Comparison of ENCODE assay signal across 8 cellular contexts in the genomic region with DNA sequence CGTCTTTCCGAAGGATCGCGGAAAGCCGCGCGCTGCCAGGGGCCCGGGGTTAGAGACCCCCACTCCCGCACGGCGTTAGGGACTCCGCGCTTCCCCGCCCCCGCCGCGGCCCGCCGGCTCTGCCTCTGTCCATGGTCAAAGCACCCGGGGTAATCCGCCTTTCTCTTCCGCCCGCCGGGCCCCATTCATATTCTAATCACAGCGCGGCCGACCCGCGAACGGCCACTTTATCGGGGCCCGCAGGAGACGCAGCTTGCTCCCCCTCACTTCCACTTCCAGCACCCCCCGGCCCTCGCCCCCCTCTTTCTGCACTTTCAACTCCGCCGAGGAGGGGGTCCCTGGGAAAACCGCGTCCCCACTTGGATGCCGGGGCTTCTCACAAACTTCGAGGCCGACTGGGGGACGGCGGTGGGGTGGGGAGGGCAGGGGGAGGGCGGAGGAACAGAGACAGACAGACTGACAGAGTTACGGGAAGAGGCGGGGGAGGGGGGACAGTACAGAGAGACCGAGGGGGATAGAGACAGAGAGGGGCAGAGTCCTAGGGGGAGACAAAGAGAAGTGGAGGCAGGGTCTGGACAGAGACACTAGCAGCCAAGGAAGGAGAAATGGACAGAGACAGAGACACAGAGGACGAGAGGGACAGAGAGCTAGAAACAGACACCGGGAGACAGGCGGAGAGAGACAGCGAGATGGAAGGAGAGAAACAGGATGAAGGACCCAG. TPM values are rescaled to one million over a fixed set of nuclear protein-coding genes. Genes with fewer than 3 reads are reported as not detected.
DNase-seq lines count a peak whose midpoint lies in the region; ATAC-seq and TF ChIP-seq lines count a peak whose summit lies in the region.

No MANE protein-coding gene starts in this region.

- no peak overlapping the region for H3K27ac ChIP-seq in CD8-positive, alpha-beta T cell (ENCODE audit: low read depth, low read length)
- H3K27ac ChIP-seq in HUES6 (ENCODE audit: low read depth, low read length) (no peak overlapping the region), cingulate gyrus (ENCODE audit: low read depth, low read length) (peak overlapping the region; percentile 65), mesodermal cell (ENCODE audit: low read depth, low read length, severe bottlenecking) (no peak overlapping the region)

- no peak for TF ChIP-seq CTCF in CD8-positive, alpha-beta T cell (IDR thresholded peaks at IDR 0.05)

- no peak overlapping the region for H3K27ac Mint-ChIP-seq in CD8-positive, alpha-beta T cell

- peaks cover 19% of the 10 kb centered on the region for H3K27me3 ChIP-seq in CD8-positive, alpha-beta T cell (ENCODE audit: insufficient read depth, low read length)
- peaks cover 97% of the 10 kb centered on the region for H3K27me3 ChIP-seq in HUES6 (ENCODE audit: control insufficient read depth, insufficient read depth, low read length)

- peaks cover 40% of the 10 kb centered on the region for H3K4me1 Mint-ChIP-seq in CD8-positive, alpha-beta T cell (ENCODE audit: low read depth)

- no peaks in the 10 kb centered on the region for H3K9me3 Mint-ChIP-seq in CD8-positive, alpha-beta T cell

- H3K4me3 Mint-ChIP-seq in CD8-positive, alpha-beta T cell, result peak overlapping the region; percentile 78

- POLR2A ChIA-PET in CD8-positive, alpha-beta T cell (lab: Charles Lee), result no interaction called here

- no peaks in the 10 kb centered on the region for H3K36me3 Mint-ChIP-seq in CD8-positive, alpha-beta T cell

- no peak overlapping the region for H3K4me3 ChIP-seq in CD8-positive, alpha-beta T cell (ENCODE audit: low read depth, low read length)
- H3K4me3 ChIP-seq in HUES6 (ENCODE audit: low read depth, low read length), result peak overlapping the region; percentile 40
- peak overlapping the region; percentile 16 for H3K4me3 ChIP-seq in mesodermal cell (ENCODE audit: extremely low read depth, insufficient read depth, low read length, poor library complexity, severe bottlenecking)

- intact Hi-C loops in CD8-positive, alpha-beta T cell (cut with DNase I, micrococcal nuclease), result no loop called here

- CTCF ChIA-PET in CD8-positive, alpha-beta T cell (lab: Charles Lee), result no interaction called here

- peaks cover 28% of the 10 kb centered on the region for H3K4me1 ChIP-seq in CD8-positive, alpha-beta T cell (ENCODE audit: insufficient read depth, low read length)
- H3K4me1 ChIP-seq in HUES6 (ENCODE audit: control insufficient read depth, insufficient read depth, low read length), result peaks cover 33% of the 10 kb centered on the region
- H3K4me1 ChIP-seq in mesodermal cell (ENCODE audit: control insufficient read depth, insufficient read depth, low read length, poor library complexity, severe bottlenecking), result peaks cover 17% of the 10 kb centered on the region

- WGBS in mesodermal cell (ENCODE audit: insufficient coverage in 2 of 2), 2 experiments, result 0% methylated on average over 20 to 24 of the region's 52 CpGs

- peaks cover 69% of the 10 kb centered on the region for H3K27me3 Mint-ChIP-seq in CD8-positive, alpha-beta T cell (ENCODE audit: low read depth)

- DNase-seq in CD8-positive, alpha-beta T cell, result no peak
- no peak for DNase-seq in activated gamma-delta T cell treated with Interleukin-2 at 50 U/mL for 16 hours
- DNase-seq in glomerular visceral epithelial cell (ENCODE audit: extremely low spot score), result no peak

- no peaks in the 10 kb centered on the region for H3K36me3 ChIP-seq in CD8-positive, alpha-beta T cell (ENCODE audit: insufficient read depth, low read length)
- H3K36me3 ChIP-seq in HUES6 (ENCODE audit: control insufficient read depth, insufficient read depth, low read length) (no peaks in the 10 kb centered on the region), mesodermal cell (ENCODE audit: control insufficient read depth, insufficient read depth, low read length) (no peaks in the 10 kb centered on the region)

- ATAC-seq in CD8-positive, alpha-beta T cell, result no peak
- ATAC-seq in GM19023 (IDR thresholded peaks at IDR 0.05; ENCODE audit: unreplicated experiment) (no peak), HG02884 (IDR thresholded peaks at IDR 0.05; ENCODE audit: unreplicated experiment) (no peak)

- no peak overlapping the region for H3K9ac ChIP-seq in HUES6 (ENCODE audit: low read length)

- no peaks in the 10 kb centered on the region for H3K9me3 ChIP-seq in CD8-positive, alpha-beta T cell (ENCODE audit: low read length)
- H3K9me3 ChIP-seq in HUES6 (ENCODE audit: control insufficient read depth, insufficient read depth, low read depth, low read length) (no peaks in the 10 kb centered on the region), mesodermal cell (ENCODE audit: control insufficient read depth, low read length) (no peaks in the 10 kb centered on the region)

RNA-seq across cellular contexts. Expression of gene RFX4, which starts 1.1 kb away (rescaled TPM):
- not detected for total RNA-seq in CD8-positive, alpha-beta T cell
- 7.1 TPM for polyA plus RNA-seq in mesodermal cell (2013, experiment 1 of 2)
- polyA plus RNA-seq in mesodermal cell (2013, experiment 2 of 2), result 3.9 TPM
